ENCODE assay signal across 15 cellular contexts in the genomic region with DNA sequence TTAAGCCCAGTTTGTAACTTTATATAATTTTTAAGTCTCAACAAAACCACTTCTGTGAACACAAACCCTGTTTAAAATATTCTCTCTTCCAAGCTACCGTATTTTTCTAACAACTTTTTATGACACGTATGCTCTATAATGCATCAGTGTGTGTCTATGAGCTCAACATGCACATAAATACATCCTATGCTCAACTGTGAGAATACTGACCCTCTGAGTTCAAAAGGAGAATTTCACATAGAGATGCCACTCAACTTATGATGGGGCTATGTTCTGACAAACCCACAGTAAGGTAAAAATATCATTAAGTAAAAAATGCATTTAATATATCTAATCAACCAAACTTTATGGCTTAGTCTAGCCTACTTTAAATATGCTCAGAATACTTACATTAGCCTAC.
DNase-seq lines count a peak whose midpoint lies in the region; ATAC-seq and TF ChIP-seq lines count a peak whose summit lies in the region.
"Had no signal": no experiment of that assay in that cellular context is flagged by ENCODE, and none has a peak within 500 bp of the region (broad histone marks: within the 10 kb centered on the region; RNA-seq: fewer than 3 reads in every experiment).

No MANE protein-coding gene starts in this region.

- no peaks in the 10 kb centered on the region for H3K4me1 ChIP-seq in breast epithelium
- no peaks in the 10 kb centered on the region for H3K4me1 ChIP-seq in transverse colon
- H3K4me1 ChIP-seq: adrenal gland, right atrium auricular region had no signal

- DNase-seq in T47D (ENCODE audit: low read depth in 1 of 2, low spot score in 1 of 2) (peak; percentile 7 to 69), breast epithelium (ENCODE audit: low spot score in 2 of 2) (no peak), NCI-H146 (lab: John Stamatoyannopoulos, UW) (peak; percentile 34), epithelial cell of proximal tubule (ENCODE audit: low read depth) (no peak), transverse colon (no peak), SHP77 (lab: John Stamatoyannopoulos, UW) (no peak), dermis blood vessel endothelial cell (no peak)
- DNase-seq: activated CD4-positive, alpha-beta T cell treated with anti-CD3 and anti-CD28 coated beads for 4 hours; activated T-cell treated with anti-CD3 and anti-CD28 coated beads, Interleukin-2, amount 50 U/mL, for 24 hours; adrenal gland; NCI-H1930; stimulated activated CD4-positive, alpha-beta T cell treated with anti-CD3 and anti-CD28 coated beads, Interleukin-4, amount 100 ng/mL, for 1 hour had no signal

- TF ChIP-seq EP300 in transverse colon (IDR thresholded peaks at IDR 0.05; ENCODE audit: low read depth): no peak

- no peaks in the 10 kb centered on the region for H3K9me3 ChIP-seq in breast epithelium
- H3K9me3 ChIP-seq in transverse colon: no peaks in the 10 kb centered on the region
- H3K9me3 ChIP-seq: adrenal gland, right atrium auricular region had no signal

- H3K27ac ChIP-seq in breast epithelium: no peak overlapping the region
- H3K27ac ChIP-seq in transverse colon: no peak overlapping the region
- H3K27ac ChIP-seq: adrenal gland, right atrium auricular region had no signal

- no peak for ATAC-seq in GM18505 (IDR thresholded peaks at IDR 0.05; ENCODE audit: unreplicated experiment)
- ATAC-seq: stimulated activated memory B cell treated with anti-CD40 and anti-IgM and Interleukin-4, amounts not matched to agents 10 μg/mL and 1 μg/mL and 100 μg/mL, for 72 hours had no signal

- in situ Hi-C loops in T47D (cut with HindIII; ENCODE audit: low pct_unique_long_range_greater_than_20kb, low sequenced_read_pairs): no loop called here
- in situ Hi-C loops in transverse colon (cut with MboI; ENCODE audit: low pct_ligation_motif_present in 1 of 4, low pct_unique_long_range_greater_than_20kb in 1 of 4, low sequenced_read_pairs in 3 of 4): no loop called here

- TF ChIP-seq CTCF in breast epithelium (IDR thresholded peaks at IDR 0.05): no peak
- peak; percentile 60 for TF ChIP-seq CTCF in epithelial cell of proximal tubule (conservative IDR thresholded peaks at IDR 0.05; ENCODE audit: low read depth, low read length)
- TF ChIP-seq CTCF in transverse colon (IDR thresholded peaks at IDR 0.05): peak in 3 of 5 experiments; percentile 26 to 43 (median 33)

- no peaks in the 10 kb centered on the region for H3K27me3 ChIP-seq in breast epithelium
- H3K27me3 ChIP-seq in transverse colon: no peaks in the 10 kb centered on the region
- H3K27me3 ChIP-seq: adrenal gland, right atrium auricular region had no signal

- 34 to 52% methylated on average over 2 of the region's 2 CpGs for WGBS in transverse colon (ENCODE audit: low coverage in 1 of 2), 2 donors

- H3K36me3 ChIP-seq in breast epithelium: no peaks in the 10 kb centered on the region
- no peaks in the 10 kb centered on the region for H3K36me3 ChIP-seq in transverse colon
- H3K36me3 ChIP-seq: adrenal gland, right atrium auricular region had no signal

- H3K4me3 ChIP-seq in breast epithelium (no peak overlapping the region), epithelial cell of proximal tubule (ENCODE audit: low read depth, low read length) (no peak overlapping the region), transverse colon (no peak overlapping the region)
- H3K4me3 ChIP-seq: adrenal gland, right atrium auricular region had no signal

- TF ChIP-seq POLR2A in breast epithelium (IDR thresholded peaks at IDR 0.05): no peak
- TF ChIP-seq POLR2A in transverse colon (IDR thresholded peaks at IDR 0.05): no peak
- no peak for TF ChIP-seq POLR2A in GM18505 (IDR thresholded peaks at IDR 0.05; ENCODE audit: borderline replicate concordance, extremely low read depth, insufficient read depth, insufficient read length)

- intact Hi-C loops in breast epithelium (cut with DNase I; ENCODE audit: low total_unique reads): no loop called here
- intact Hi-C loops in transverse colon (cut with DNase I; ENCODE audit: low total_unique reads): no loop called here

Comparison
In these comparisons a context has a peak if more than half of its experiments do, and no peak if none do; other contexts are left out.
1. DNase-seq: peak in T47D (2 of 2) and NCI-H146 (single experiment); none in breast epithelium (0 of 2), epithelial cell of proximal tubule (single experiment), transverse colon (single experiment), SHP77 (0 of 2) and dermis blood vessel endothelial cell (single experiment).
2. CTCF ChIP-seq: peak in epithelial cell of proximal tubule (single experiment) and transverse colon (3 of 5); none in breast epithelium (0 of 3).